In the genomic region with DNA sequence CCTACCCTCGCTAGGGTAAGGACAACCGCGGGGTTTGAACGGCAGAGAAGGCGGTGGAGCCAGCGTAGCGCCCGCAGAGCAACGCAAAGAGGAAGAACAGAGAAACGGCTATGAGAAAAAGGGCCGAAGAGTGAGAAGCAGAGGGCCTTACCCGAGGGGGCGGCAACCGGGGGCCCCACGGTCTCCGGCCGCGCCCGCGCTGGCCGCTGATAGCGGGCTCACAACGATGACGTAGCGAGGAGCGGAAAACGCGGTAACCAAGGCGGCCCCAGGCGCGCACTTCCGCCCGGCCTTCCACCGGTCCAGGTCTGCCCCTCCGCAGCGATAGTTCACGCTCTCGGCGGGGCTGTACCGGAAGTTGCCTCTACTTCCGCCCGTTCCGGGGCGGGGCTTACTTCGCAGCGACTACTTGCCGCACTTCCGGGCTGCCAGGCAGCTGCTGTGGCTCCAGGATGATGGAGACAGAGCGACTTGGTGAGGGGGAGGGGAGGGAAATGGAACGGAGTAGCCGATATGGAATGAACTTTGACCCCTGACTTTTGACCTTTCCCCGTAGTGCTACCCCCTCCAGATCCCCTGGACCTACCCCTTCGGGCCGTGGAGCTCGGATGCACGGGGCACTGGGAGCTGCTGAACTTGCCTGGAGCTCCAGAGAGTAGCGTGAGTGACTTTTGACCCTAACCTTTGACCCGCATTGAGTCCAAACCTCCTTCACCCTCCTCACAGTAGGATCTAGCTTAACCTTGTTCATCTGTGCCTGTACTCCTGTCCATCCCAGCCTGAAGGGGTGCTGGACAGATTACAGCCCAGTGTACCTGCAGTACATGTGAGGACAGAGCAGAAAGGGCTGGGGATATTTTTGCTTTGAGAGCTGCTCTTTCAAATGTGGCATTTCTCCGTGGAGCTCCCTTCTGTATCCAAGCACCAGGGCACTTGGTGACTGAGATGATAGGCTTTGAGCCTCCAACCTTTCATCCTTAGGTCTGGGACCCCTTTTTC, we compare ENCODE assay signal across 8 cellular contexts. TPM values are rescaled to one million over a fixed set of nuclear protein-coding genes. Genes with fewer than 3 reads are reported as not detected.
DNase-seq lines count a peak whose midpoint lies in the region; ATAC-seq and TF ChIP-seq lines count a peak whose summit lies in the region.

NELFE (minus strand) TSS at position 231 of the 999 bp plus-strand sequence. CDS start 525 bp downstream, outside the sequence.
SKIC2 (plus strand) TSS at position 435 of the 999 bp plus-strand sequence; CDS start at position 453, 18 bp downstream.

- peak within 1 kb of the TSS; percentile 88 for H3K56ac ChIP-seq in IMR-90 (ENCODE audit: extremely low read depth, insufficient read depth, low read length)

- ATAC-seq in GM21528 (IDR thresholded peaks at IDR 0.05; ENCODE audit: low FRiP score, unreplicated experiment) (peak; percentile 84), IMR-90 (ENCODE audit: low read depth) (peak; percentile 99)

- H4K8ac ChIP-seq in IMR-90 (ENCODE audit: low read depth in 2 of 2, low read length in 2 of 2): peak within 1 kb of the TSS; percentile 98

- H2BK20ac ChIP-seq in IMR-90 (ENCODE audit: low read depth, low read length): peak within 1 kb of the TSS; percentile 38; the same call in 1 of the 2 replicates

- H4K20me1 ChIP-seq in IMR-90 (ENCODE audit: insufficient read depth, low read length): no peaks in the 10 kb centered on the region

- H3K9ac ChIP-seq in IMR-90 (ENCODE audit: low read depth, low read length): peak within 1 kb of the TSS; percentile 93

- peak within 1 kb of the TSS; percentile 92 for H4K91ac ChIP-seq in IMR-90 (ENCODE audit: insufficient read depth, low read depth, low read length)

- peak within 1 kb of the TSS; percentile 98 for H3K4me2 ChIP-seq in IMR-90 (ENCODE audit: low read depth, low read length)

- peak within 1 kb of the TSS; percentile 99 for H2AK9ac ChIP-seq in IMR-90 (replicated peaks; ENCODE audit: low read depth, low read length, poor library complexity)

- H3K27me3 ChIP-seq in IMR-90 (ENCODE audit: control insufficient read depth, insufficient read depth, low read length) (no peaks in the 10 kb centered on the region), mononuclear cell (ENCODE audit: insufficient read depth, low read length) (no peaks in the 10 kb centered on the region)

- peaks cover 12% of the 10 kb centered on the region for H3K9me1 ChIP-seq in IMR-90 (ENCODE audit: insufficient read depth, low read length)

- POLR2A ChIA-PET in IMR-90 (lab: Charles Lee; ENCODE audit: unreplicated experiment): interaction anchor here (0.6 to 2.6 kb wide), 3 partner anchors 13 to 303 kb away, joined by 3 to 10 read pairs (median 3); partner anchors contain the start of genes APOM and DXO

- H2BK120ac ChIP-seq in IMR-90 (ENCODE audit: low read depth, low read length): peak within 1 kb of the TSS; percentile 60

- in situ Hi-C loops in IMR-90 (cut with MboI; ENCODE audit: low sequenced_read_pairs): no loop called here

- intact Hi-C loops in IMR-90 (cut with micrococcal nuclease): loop anchor here (1.0 to 5.0 kb wide), 3 partner anchors 13 to 195 kb away; partner anchors contain the start of genes DXO and PPT2

- peak within 1 kb of the TSS; percentile 77 for H2BK5ac ChIP-seq in IMR-90 (ENCODE audit: low read depth, low read length, poor library complexity, severe bottlenecking)

- peak within 1 kb of the TSS; percentile 89 for H4K5ac ChIP-seq in IMR-90 (ENCODE audit: low read depth, low read length)

- dilution Hi-C loops in IMR-90 (cut with HindIII; ENCODE audit: low sequenced_read_pairs, unreplicated experiment): no loop called here

- peak; percentile 64 for TF ChIP-seq POLR2A in IMR-90 (IDR thresholded peaks at IDR 0.05; ENCODE audit: low read depth, low read length)

- H2AK5ac ChIP-seq in IMR-90 (ENCODE audit: low read depth, low read length): peak within 1 kb of the TSS; percentile 99

- peak within 1 kb of the TSS; percentile 87 for H3K23ac ChIP-seq in IMR-90 (ENCODE audit: low read depth, low read length)

- peak within 1 kb of the TSS; percentile 17 for H3K18ac ChIP-seq in IMR-90 (ENCODE audit: low read depth, low read length)

- TF ChIP-seq CTCF in IMR-90 (conservative IDR thresholded peaks at IDR 0.05; ENCODE audit: low read depth, low read length): no peak

- H3K4me3 ChIP-seq in IMR-90 (ENCODE audit: insufficient read depth, low read depth, low read length): peak within 1 kb of the TSS; percentile 75
- H3K4me3 ChIP-seq in mononuclear cell (ENCODE audit: low read length): peak within 1 kb of the TSS; percentile 90

- WGBS in IMR-90 (ENCODE audit: extremely low coverage in 2 of 2, insufficient read length in 1 of 2), 2 experiments: 0% methylated on average over 31 of the region's 59 CpGs; no CpG with 5 or more reads in 1 of the 2 experiments

- H3K79me1 ChIP-seq in IMR-90 (ENCODE audit: low read depth in 1 of 2, low read length in 2 of 2): peaks cover 33 to 43% of the 10 kb centered on the region in 2 experiments

- H2AFZ ChIP-seq in IMR-90 (replicated peaks; ENCODE audit: low read length, poor library complexity): peak within 1 kb of the TSS; percentile 92

- no TSS peak for BruUV-seq in IMR-90 (replicated peaks; lab: Mats Ljungman, UMichigan)

- TF ChIP-seq RAD21 in IMR-90 (IDR thresholded peaks at IDR 0.05; ENCODE audit: low read length): peak; percentile 9; the same call in 1 of the 2 replicates

- peaks cover 49% of the 10 kb centered on the region for H3K36me3 ChIP-seq in IMR-90 (ENCODE audit: control insufficient read depth, insufficient read depth, low read length)

- peak; percentile 99 for DNase-seq in DMS 273 (lab: John Stamatoyannopoulos, UW; ENCODE audit: unreplicated experiment)
- peak; percentile 98 for DNase-seq in IMR-90
- peak; percentile 100 for DNase-seq in OCI-M1 (lab: John Stamatoyannopoulos, UW)
- peak; percentile 99 for DNase-seq in activated T-cell treated with anti-CD3 and anti-CD28 coated beads for 24 hours (ENCODE audit: low read depth)
- DNase-seq in epidermal melanocyte (ENCODE audit: insufficient read length, low spot score): peak; percentile 99
- peak; percentile 96 to 97 for DNase-seq in stimulated activated CD8-positive, alpha-beta memory T cell treated with anti-CD3 and anti-CD28 coated beads, Interleukin-4, amount 100 ng/mL, for 1 hour (ENCODE audit: low read depth in 2 of 2, low spot score in 1 of 2)

- peaks cover 7% of the 10 kb centered on the region; the same call in 1 of the 2 replicates for H3K4me1 ChIP-seq in IMR-90 (ENCODE audit: control insufficient read depth, insufficient read depth, low read length)
- H3K4me1 ChIP-seq in mononuclear cell (ENCODE audit: insufficient read depth, low read length): peaks cover 21% of the 10 kb centered on the region

- H3K9me3 ChIP-seq in IMR-90 (ENCODE audit: control insufficient read depth, insufficient read depth, low read length): no peaks in the 10 kb centered on the region
- no peaks in the 10 kb centered on the region for H3K9me3 ChIP-seq in mononuclear cell (ENCODE audit: low read depth, low read length)

- peak within 1 kb of the TSS; percentile 55; the same call in 2 of the 3 replicates for H2BK15ac ChIP-seq in IMR-90 (ENCODE audit: low read depth, low read length)

- H3K4ac ChIP-seq in IMR-90 (ENCODE audit: low read depth, low read length): peak within 1 kb of the TSS; percentile 97

- H3K14ac ChIP-seq in IMR-90 (replicated peaks; ENCODE audit: low read depth, low read length): peak within 1 kb of the TSS; percentile 99

- CTCF ChIA-PET in IMR-90 (lab: Yijun Ruan, JAX): no interaction called here

- H3K27ac ChIP-seq in IMR-90 (ENCODE audit: insufficient read depth, low read length): peak within 1 kb of the TSS; percentile 74

TF ChIP-seq in IMR-90, 13 proteins besides CTCF, POLR2A, EP300 and RAD21 (continues in another document):
- TF ChIP-seq SMC3 (IDR thresholded peaks at IDR 0.05; ENCODE audit: low read depth, low read length): no peak
- TF ChIP-seq RFX5 (IDR thresholded peaks at IDR 0.05; ENCODE audit: low read depth, low read length): no peak
- 0 out of 2 replicates have a peak, but pooled peaks have one; percentile 6 for TF ChIP-seq CEBPB (IDR thresholded peaks at IDR 0.05; ENCODE audit: low read depth, low read length)
- peak; percentile 5; the same call in 1 of the 2 replicates for TF ChIP-seq ELK1 (IDR thresholded peaks at IDR 0.05; ENCODE audit: borderline replicate concordance, low read depth, low read length)
- TF ChIP-seq MAFK (IDR thresholded peaks at IDR 0.05; ENCODE audit: low read depth, low read length): no peak; the same call in 1 of the 2 replicates
- TF ChIP-seq NFE2L2 (IDR thresholded peaks at IDR 0.05; ENCODE audit: low read depth, low read length): 0 out of 2 replicates have a peak, but pooled peaks have one; percentile 1
- no peak for TF ChIP-seq RCOR1 (IDR thresholded peaks at IDR 0.05; ENCODE audit: insufficient replicate concordance, low read length)
- TF ChIP-seq FOS (IDR thresholded peaks at IDR 0.05; ENCODE audit: low read depth, low read length): no peak
- TF ChIP-seq, protein P1, sequence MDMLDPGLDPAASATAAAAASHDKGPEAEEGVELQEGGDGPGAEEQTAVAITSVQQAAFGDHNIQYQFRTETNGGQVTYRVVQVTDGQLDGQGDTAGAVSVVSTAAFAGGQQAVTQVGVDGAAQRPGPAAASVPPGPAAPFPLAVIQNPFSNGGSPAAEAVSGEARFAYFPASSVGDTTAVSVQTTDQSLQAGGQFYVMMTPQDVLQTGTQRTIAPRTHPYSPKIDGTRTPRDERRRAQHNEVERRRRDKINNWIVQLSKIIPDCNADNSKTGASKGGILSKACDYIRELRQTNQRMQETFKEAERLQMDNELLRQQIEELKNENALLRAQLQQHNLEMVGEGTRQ (IDR thresholded peaks at IDR 0.05; ENCODE audit: low read depth, low read length): no peak
- 0 out of 2 replicates have a peak, but pooled peaks have one; percentile 3 for TF ChIP-seq BHLHE40 (IDR thresholded peaks at IDR 0.05; ENCODE audit: low read depth, low read length)

RNA-seq across cellular contexts. Expression of gene NELFE, which starts in this region (rescaled TPM):
- total RNA-seq in IMR-90 (2012; rRNA removed) (76.0 and 90.8 TPM in 2 replicates), mononuclear cell (47.8 TPM)
- polyA plus RNA-seq in IMR-90 (2012; rRNA removed): 63.6 and 65.4 TPM in 2 replicates
- 48.3 and 75.0 TPM in 2 replicates for polyA plus RNA-seq in IMR-90 (2012; cell fraction: cytosol; rRNA removed)
- polyA plus RNA-seq in IMR-90 (2012; cell fraction: nucleus; rRNA removed; ENCODE audit: low replicate concordance): 32.9 and 59.1 TPM in 2 replicates

RNA-seq across cellular contexts. Expression of gene SKIC2, which starts in this region (rescaled TPM):
- total RNA-seq in IMR-90 (2012; rRNA removed): 30.6 and 34.7 TPM in 2 replicates
- polyA plus RNA-seq in IMR-90 (2012; rRNA removed): 46.0 and 46.3 TPM in 2 replicates
- 39.5 and 40.5 TPM in 2 replicates for polyA plus RNA-seq in IMR-90 (2012; cell fraction: cytosol; rRNA removed)
- 273 and 417 TPM in 2 replicates for polyA plus RNA-seq in IMR-90 (2012; cell fraction: nucleus; rRNA removed; ENCODE audit: low replicate concordance)
- total RNA-seq in mononuclear cell: 44.8 TPM

Comparison
In these comparisons a context has a peak if more than half of its experiments do, and no peak if none do; other contexts are left out.
1. Peak in every context shown above with its lines: DNase-seq, ATAC-seq, H3K4me3 ChIP-seq and H3K27ac ChIP-seq.